Comparison of ENCODE assay signal across 7 cellular contexts in the genomic region with DNA sequence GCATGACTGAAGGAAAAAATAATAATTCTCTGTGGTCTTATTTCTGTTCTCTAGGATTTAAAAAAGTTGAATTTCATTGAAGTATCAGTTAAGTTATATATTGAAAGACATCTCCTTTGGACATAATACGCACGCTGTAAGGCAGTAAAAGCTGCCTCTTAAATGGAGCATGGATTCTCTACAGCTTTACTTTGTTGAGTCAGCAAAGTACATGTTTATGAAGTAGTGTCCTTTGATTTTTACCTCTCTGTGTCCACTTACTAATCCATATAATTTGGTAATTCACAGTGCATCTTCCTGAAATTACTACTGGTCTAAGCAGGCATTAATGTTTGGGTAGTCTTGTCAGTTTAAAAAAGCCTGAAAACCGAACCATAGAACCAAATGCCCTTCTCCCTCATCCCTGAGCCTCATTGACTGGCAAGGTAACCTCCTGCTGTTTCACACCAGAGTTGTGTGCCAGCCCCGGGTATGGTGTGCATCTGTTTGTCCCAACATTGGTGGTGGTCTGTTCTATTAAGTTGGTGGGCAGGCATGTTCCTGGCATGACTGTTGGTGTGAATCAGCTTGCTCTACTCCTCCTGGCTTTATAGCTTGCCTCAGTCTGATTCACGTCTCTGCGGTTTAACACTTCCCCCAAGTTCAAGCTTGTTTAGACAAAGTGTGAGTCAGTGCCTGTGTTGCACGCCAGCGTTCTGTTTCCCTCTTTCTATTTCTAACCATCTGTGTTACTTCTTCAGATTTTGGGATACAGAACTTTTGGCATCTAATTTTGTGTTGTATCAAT.
DNase-seq lines count a peak whose midpoint lies in the region; ATAC-seq and TF ChIP-seq lines count a peak whose summit lies in the region.

No MANE protein-coding gene starts in this region.

- intact Hi-C loops in PC-9 (cut with micrococcal nuclease; ENCODE audit: unreplicated experiment) (loop anchor here (1.0 kb wide), 1 partner anchor 12 kb away; no protein-coding TSS in a partner anchor), OCI-LY7 (cut with micrococcal nuclease; ENCODE audit: unreplicated experiment) (no loop called here)
- intact Hi-C loops in activated T-helper 2 cell treated with anti-CD3 and anti-CD28 coated beads, Interferon-gamma antibody, Interleukin-2, Interleukin-4, amounts not matched to agents 10 μg/mL and 5 μg/mL and 100 μg/mL, durations not matched to agents 14 hours and 24 hours and 36 hours (cut with micrococcal nuclease), result loop anchor here (1.0 to 10.0 kb wide), 12 partner anchors 13 to 789 kb away; no protein-coding TSS in a partner anchor

- H4K20me1 ChIP-seq in PC-9 (ENCODE audit: insufficient read depth) (no peaks in the 10 kb centered on the region), OCI-LY7 (ENCODE audit: insufficient read depth, low read length) (no peaks in the 10 kb centered on the region)

- CTCF ChIA-PET in PC-9 (lab: Charles Lee) (interaction anchor here (0.5 to 0.6 kb wide), 3 partner anchors 77 to 179 kb away, joined by 4 to 9 read pairs (median 4); no protein-coding TSS in a partner anchor), OCI-LY7 (lab: Charles Lee; ENCODE audit: unreplicated experiment) (no interaction called here)

- ATAC-seq in GM21717 (IDR thresholded peaks at IDR 0.05; ENCODE audit: unreplicated experiment), result peak; percentile 53
- peak; percentile 90 to 95 for ATAC-seq in upper lobe of left lung (ENCODE audit: low FRiP score in 2 of 2)

- TF ChIP-seq POLR2A in upper lobe of left lung (IDR thresholded peaks at IDR 0.05), result no peak

- peak overlapping the region; percentile 60 for H3K4me3 Mint-ChIP-seq in activated T-helper 2 cell treated with anti-CD3 and anti-CD28 coated beads, Interferon-gamma antibody, Interleukin-2, Interleukin-4, amounts not matched to agents 10 μg/mL and 5 μg/mL and 100 μg/mL, durations not matched to agents 14 hours and 24 hours and 36 hours (ENCODE audit: low read depth)

- peaks cover 59% of the 10 kb centered on the region for H3K4me1 ChIP-seq in PC-9 (replicated peaks; ENCODE audit: insufficient read depth)
- H3K4me1 ChIP-seq in upper lobe of left lung, result peaks cover 22 to 40% (median 34%) of the 10 kb centered on the region in 4 donors
- peaks cover 27% of the 10 kb centered on the region for H3K4me1 ChIP-seq in OCI-LY7 (ENCODE audit: insufficient read depth, low read length, poor library complexity, severe bottlenecking)

- peak in 2 of 4 donors; percentile 46 to 50 for TF ChIP-seq EP300 in upper lobe of left lung (IDR thresholded peaks at IDR 0.05)

- H3K27ac Mint-ChIP-seq in activated T-helper 2 cell treated with anti-CD3 and anti-CD28 coated beads, Interferon-gamma antibody, Interleukin-2, Interleukin-4, amounts not matched to agents 10 μg/mL and 5 μg/mL and 100 μg/mL, durations not matched to agents 14 hours and 24 hours and 36 hours, result peak overlapping the region; percentile 94

- no peak for TF ChIP-seq CTCF in PC-9 (conservative IDR thresholded peaks at IDR 0.05)
- TF ChIP-seq CTCF in upper lobe of left lung (IDR thresholded peaks at IDR 0.05), result no peak
- no peak for TF ChIP-seq CTCF in OCI-LY7 (conservative IDR thresholded peaks at IDR 0.05; ENCODE audit: low read length)

- 59 to 63% methylated on average over 8 of the region's 8 CpGs for WGBS in upper lobe of left lung, 2 donors

- H3F3A ChIP-seq in PC-9 (ENCODE audit: insufficient read depth, low read depth), result peaks cover 76% of the 10 kb centered on the region

- peak overlapping the region; percentile 68 for H3K4me2 ChIP-seq in PC-9
- no peak overlapping the region for H3K4me2 ChIP-seq in OCI-LY7 (ENCODE audit: low read length)

- H3K9me3 ChIP-seq in PC-9 (ENCODE audit: insufficient read depth, low read depth), result peaks cover 30% of the 10 kb centered on the region
- H3K9me3 ChIP-seq in upper lobe of left lung, result peaks cover 0 to 4% (median 2%) of the 10 kb centered on the region in 4 donors
- H3K9me3 ChIP-seq in OCI-LY7 (ENCODE audit: low read length), result peaks cover 6% of the 10 kb centered on the region

- no peaks in the 10 kb centered on the region for H3K27me3 Mint-ChIP-seq in activated T-helper 2 cell treated with anti-CD3 and anti-CD28 coated beads, Interferon-gamma antibody, Interleukin-2, Interleukin-4, amounts not matched to agents 10 μg/mL and 5 μg/mL and 100 μg/mL, durations not matched to agents 14 hours and 24 hours and 36 hours (ENCODE audit: low read depth)

- no peaks in the 10 kb centered on the region for H3K9me2 ChIP-seq in PC-9 (ENCODE audit: insufficient read depth)
- H3K9me2 ChIP-seq in OCI-LY7 (ENCODE audit: insufficient read depth, low read length), result no peaks in the 10 kb centered on the region

- H3K79me2 ChIP-seq in PC-9 (ENCODE audit: low read depth) (peaks cover 56% of the 10 kb centered on the region), OCI-LY7 (ENCODE audit: insufficient read depth, low read depth, low read length) (no peaks in the 10 kb centered on the region)

- H3K4me3 ChIP-seq in PC-9 (peak overlapping the region; percentile 27; the same call in 1 of the 2 replicates), upper lobe of left lung (no peak overlapping the region), OCI-LY7 (ENCODE audit: low read depth, low read length, poor library complexity, severe bottlenecking) (no peak overlapping the region)

- DNase-seq in PC-9 (peak; percentile 68 to 93), foreskin melanocyte (peak; percentile 9), pulmonary artery endothelial cell (ENCODE audit: low read depth, low spot score) (peak; percentile 94), upper lobe of left lung (peak in 1 of 2 donors; percentile 84), OCI-LY7 (ENCODE audit: low spot score) (no peak)
- DNase-seq in activated T-helper 2 cell treated with anti-CD3 and anti-CD28 coated beads, Interferon-gamma antibody, Interleukin-2, Interleukin-4, amounts not matched to agents 10 μg/mL and 5 μg/mL and 100 μg/mL, durations not matched to agents 14 hours and 24 hours and 36 hours (ENCODE audit: low spot score), result peak; percentile 69

- H3K27me3 ChIP-seq in PC-9 (ENCODE audit: insufficient read depth, low read depth), result no peaks in the 10 kb centered on the region
- no peaks in the 10 kb centered on the region for H3K27me3 ChIP-seq in upper lobe of left lung

- BruUV-seq in PC-9 (replicated peaks; lab: Mats Ljungman, UMichigan), result TSS peak; percentile 91
- no TSS peak for BruUV-seq in OCI-LY7 (replicated peaks; lab: Mats Ljungman, UMichigan)

- H2AFZ ChIP-seq in PC-9 (no peak overlapping the region), OCI-LY7 (ENCODE audit: low read length) (no peak overlapping the region)

- peaks cover 14% of the 10 kb centered on the region for H3K9me3 Mint-ChIP-seq in activated T-helper 2 cell treated with anti-CD3 and anti-CD28 coated beads, Interferon-gamma antibody, Interleukin-2, Interleukin-4, amounts not matched to agents 10 μg/mL and 5 μg/mL and 100 μg/mL, durations not matched to agents 14 hours and 24 hours and 36 hours

- peaks cover 66% of the 10 kb centered on the region for H3K36me3 ChIP-seq in PC-9 (ENCODE audit: low read depth)
- peaks cover 0 to 28% (median 9%) of the 10 kb centered on the region in 4 donors for H3K36me3 ChIP-seq in upper lobe of left lung
- peaks cover 82% of the 10 kb centered on the region for H3K36me3 ChIP-seq in OCI-LY7 (ENCODE audit: insufficient read depth, low read length)

- peaks cover 50% of the 10 kb centered on the region for H3K4me1 Mint-ChIP-seq in activated T-helper 2 cell treated with anti-CD3 and anti-CD28 coated beads, Interferon-gamma antibody, Interleukin-2, Interleukin-4, amounts not matched to agents 10 μg/mL and 5 μg/mL and 100 μg/mL, durations not matched to agents 14 hours and 24 hours and 36 hours (ENCODE audit: low read depth)

- POLR2A ChIA-PET in PC-9 (lab: Charles Lee; ENCODE audit: unreplicated experiment) (interaction anchor here (0.5 to 1.4 kb wide), 7 partner anchors 13 to 100 kb away, joined by 3 to 6 read pairs (median 3); no protein-coding TSS in a partner anchor), OCI-LY7 (lab: Charles Lee) (interaction anchor here (0.6 to 1.4 kb wide), 2 partner anchors 8 to 846 kb away, joined by 3 read pairs; no protein-coding TSS in a partner anchor)

- H3K27ac ChIP-seq in PC-9, result peak overlapping the region; percentile 85
- peak overlapping the region; percentile 51 to 82 (median 68) for H3K27ac ChIP-seq in upper lobe of left lung
- H3K27ac ChIP-seq in OCI-LY7 (ENCODE audit: low read depth, low read length, poor library complexity, severe bottlenecking), result no peak overlapping the region

- peaks cover 65% of the 10 kb centered on the region for H3K36me3 Mint-ChIP-seq in activated T-helper 2 cell treated with anti-CD3 and anti-CD28 coated beads, Interferon-gamma antibody, Interleukin-2, Interleukin-4, amounts not matched to agents 10 μg/mL and 5 μg/mL and 100 μg/mL, durations not matched to agents 14 hours and 24 hours and 36 hours (ENCODE audit: low read depth)
